In the genomic region with DNA sequence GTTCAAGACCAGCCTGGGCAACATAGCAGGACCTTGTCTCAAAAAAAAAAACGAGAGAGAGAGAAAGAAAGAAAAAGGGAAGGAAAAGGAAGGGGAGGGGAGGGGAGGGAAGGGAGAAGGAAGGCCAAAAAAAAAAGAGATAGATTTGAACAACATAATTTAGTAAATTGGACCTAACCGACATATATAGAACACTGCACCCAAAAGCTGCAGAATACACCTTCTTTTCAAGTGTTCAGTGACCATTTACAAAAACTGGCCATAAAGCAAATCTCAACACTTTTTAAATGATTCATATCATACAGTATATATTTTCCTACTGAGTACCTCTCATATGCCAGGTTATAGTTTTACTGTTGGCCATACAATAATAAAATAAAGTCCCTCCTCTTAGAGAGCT, we compare ENCODE assay signal across 16 cellular contexts. TPM values are rescaled to one million over a fixed set of nuclear protein-coding genes. Genes with fewer than 3 reads are reported as not detected.
"Had no signal": no experiment of that assay in that cellular context is flagged by ENCODE, and none has a peak within 500 bp of the region (broad histone marks: within the 10 kb centered on the region; RNA-seq: fewer than 3 reads in every experiment).

No MANE protein-coding gene starts in this region.

- H3K9me3 Mint-ChIP-seq: activated CD4-positive, alpha-beta T cell treated with anti-CD3 and anti-CD28 coated beads, Interleukin-2, amount 10 ng/mL, durations not matched to agents 7 days and 5 days; natural killer cell had no signal

- H3K4me3 ChIP-seq: esophagus muscularis mucosa, smooth muscle cell had no signal

- H3K27me3 Mint-ChIP-seq: activated CD4-positive, alpha-beta T cell treated with anti-CD3 and anti-CD28 coated beads, Interleukin-2, amount 10 ng/mL, durations not matched to agents 7 days and 5 days had no signal

- H3K27ac ChIP-seq: esophagus muscularis mucosa, parathyroid adenoma had no signal

- H3K9ac ChIP-seq: parathyroid adenoma had no signal

- FAIRE-seq: bronchial epithelial cell had no signal

- H3K36me3 ChIP-seq: esophagus muscularis mucosa had no signal

- H3K27ac Mint-ChIP-seq: activated CD4-positive, alpha-beta T cell treated with anti-CD3 and anti-CD28 coated beads, Interleukin-2, amount 10 ng/mL, durations not matched to agents 7 days and 5 days; natural killer cell had no signal

- H2AFZ ChIP-seq: parathyroid adenoma had no signal

- DNase-seq: activated CD4-positive, alpha-beta T cell treated with anti-CD3 and anti-CD28 coated beads, Interleukin-2, amount 10 ng/mL, durations not matched to agents 7 days and 5 days; dermis blood vessel endothelial cell; effector memory CD4-positive, alpha-beta T cell; mesenchymal stem cell; natural killer cell; stimulated activated CD4-positive, alpha-beta T cell treated with anti-CD3 and anti-CD28 coated beads, Interleukin-4, amount 100 ng/mL, for 1 hour; T-helper 1 cell; T-helper 9 cell had no signal

- H3K27me3 ChIP-seq: esophagus muscularis mucosa had no signal

- H3K36me3 Mint-ChIP-seq: natural killer cell had no signal

- ATAC-seq: natural killer cell, sciatic nerve had no signal

- H3K9me3 ChIP-seq: esophagus muscularis mucosa had no signal

- H3K4me2 ChIP-seq: smooth muscle cell had no signal

- H3K4me1 ChIP-seq: parathyroid adenoma had no signal

- H3K4me3 Mint-ChIP-seq: activated CD4-positive, alpha-beta T cell treated with anti-CD3 and anti-CD28 coated beads, Interleukin-2, amount 10 ng/mL, durations not matched to agents 7 days and 5 days; natural killer cell had no signal

RNA-seq across cellular contexts. Expression of gene TSTD1, which starts 6.9 kb away (rescaled TPM):
- total RNA-seq: chondrocyte had no signal

RNA-seq across cellular contexts. Expression of gene ARHGAP30, which starts 37.8 kb away (rescaled TPM):
- total RNA-seq: chondrocyte, dermis blood vessel endothelial cell, endothelial cell of umbilical vein had no signal
- polyA plus RNA-seq: endothelial cell of umbilical vein had no signal

RNA-seq across cellular contexts. Expression of gene NECTIN4, which starts 57.5 kb away (rescaled TPM):
- total RNA-seq: esophagus muscularis mucosa, liver had no signal
